ENCODE assay signal across 8 cellular contexts in genomic region chr5:111512406-111513174, GRCh38. TPM values are rescaled to one million over a fixed set of nuclear protein-coding genes. Genes with fewer than 3 reads are reported as not detected.
A peak's percentile ranks its signal among the peaks of the same experiment; 100 is the strongest.
DNase-seq lines count a peak whose midpoint lies in the region; ATAC-seq and TF ChIP-seq lines count a peak whose summit lies in the region.

A gene with protein sequence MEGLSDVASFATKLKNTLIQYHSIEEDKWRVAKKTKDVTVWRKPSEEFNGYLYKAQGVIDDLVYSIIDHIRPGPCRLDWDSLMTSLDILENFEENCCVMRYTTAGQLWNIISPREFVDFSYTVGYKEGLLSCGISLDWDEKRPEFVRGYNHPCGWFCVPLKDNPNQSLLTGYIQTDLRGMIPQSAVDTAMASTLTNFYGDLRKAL (minus strand): TSS chr5:111512535. CDS start chr5:111507433, 5,102 bp downstream.

- peak within 1 kb of the TSS; percentile 52 for H3K4me3 ChIP-seq in mucosa of descending colon

- peak within 1 kb of the TSS; percentile 95 to 99 (median 99) for H3K4me3 Mint-ChIP-seq in IgD-negative memory B cell

- H3K36me3 Mint-ChIP-seq in IgD-negative memory B cell = peaks cover 3% of the 10 kb centered on the region

- no peaks in the 10 kb centered on the region for H3K9me3 Mint-ChIP-seq in IgD-negative memory B cell

- ATAC-seq in GM21529 (IDR thresholded peaks at IDR 0.05; ENCODE audit: unreplicated experiment) = peak; percentile 93
- ATAC-seq in mucosa of descending colon = peak; percentile 97

- H3K9me3 ChIP-seq in mucosa of descending colon = no peaks in the 10 kb centered on the region

- peaks cover 24 to 49% (median 25%) of the 10 kb centered on the region in 3 donors for H3K4me1 Mint-ChIP-seq in IgD-negative memory B cell

- TF ChIP-seq CTCF in mucosa of descending colon (IDR thresholded peaks at IDR 0.05) = no peak

- H3K27ac Mint-ChIP-seq in IgD-negative memory B cell = peak within 1 kb of the TSS; percentile 82 to 97 (median 97)

- DNase-seq in DMS 273 (lab: John Stamatoyannopoulos, UW; ENCODE audit: unreplicated experiment) (peak; percentile 99), OCI-M2 (lab: John Stamatoyannopoulos, UW; ENCODE audit: unreplicated experiment) (peak; percentile 34), activated T-cell treated with anti-CD3 and anti-CD28 coated beads for 48 hours (ENCODE audit: low read depth) (peak; percentile 93), epithelial cell of prostate (ENCODE audit: low read depth, low spot score) (peak; percentile 79), mucosa of descending colon (peak; percentile 94 to 97 (median 94))
- DNase-seq in stimulated activated CD8-positive, alpha-beta memory T cell treated with anti-CD3 and anti-CD28 coated beads, Interleukin-4, amount 100 ng/mL, for 24 hours (ENCODE audit: low read depth) = peak; percentile 89

- H3K4me1 ChIP-seq in mucosa of descending colon (ENCODE audit: low read depth) = peaks cover 25% of the 10 kb centered on the region

- no peaks in the 10 kb centered on the region for H3K27me3 Mint-ChIP-seq in IgD-negative memory B cell

- no peaks in the 10 kb centered on the region for H3K36me3 ChIP-seq in mucosa of descending colon (ENCODE audit: low read depth)

- intact Hi-C loops in mucosa of descending colon (cut with DNase I, micrococcal nuclease) = no loop called here

- H3K27ac ChIP-seq in epithelial cell of prostate = peak within 1 kb of the TSS; percentile 87

RNA-seq across cellular contexts. Expression of the gene that starts here (rescaled TPM):
- 6.1 TPM for polyA plus RNA-seq in IgD-negative memory B cell
- 10 to 100 TPM; 18.8 to 37.5 (median 36.0) TPM for total RNA-seq in mucosa of descending colon

Comparison
In these comparisons a context has a peak if more than half of its experiments do, and no peak if none do; other contexts are left out.
1. Peak in every context shown above with its lines: DNase-seq, ATAC-seq, H3K4me3 ChIP-seq and H3K27ac ChIP-seq.
2. DNase-seq: peak in every context shown above with its lines; median percentile 99 in DMS 273; 94 in mucosa of descending colon; 93 in activated T-cell treated with anti-CD3 and anti-CD28 coated beads for 48 hours; 89 in stimulated activated CD8-positive, alpha-beta memory T cell treated with anti-CD3 and anti-CD28 coated beads, Interleukin-4, amount 100 ng/mL, for 24 hours; 79 in epithelial cell of prostate; 34 in OCI-M2.